11 cellular contexts compared by ENCODE assay signal in genomic region chr5:52811067-52811749, GRCh38. TPM values are rescaled to one million over a fixed set of nuclear protein-coding genes. Genes with fewer than 3 reads are reported as not detected.
A peak's percentile ranks its signal among the peaks of the same experiment; 100 is the strongest.
DNase-seq lines count a peak whose midpoint lies in the region; ATAC-seq and TF ChIP-seq lines count a peak whose summit lies in the region.
"Had no signal": no experiment of that assay in that cellular context is flagged by ENCODE, and none has a peak within 500 bp of the region (broad histone marks: within the 10 kb centered on the region; RNA-seq: fewer than 3 reads in every experiment).

No MANE protein-coding gene starts in this region.

- TF ChIP-seq POLR2A in gastroesophageal sphincter (IDR thresholded peaks at IDR 0.05) = no peak
- no peak for TF ChIP-seq POLR2A in uterus (IDR thresholded peaks at IDR 0.05)

- intact Hi-C loops in left cardiac atrium (cut with DNase I) = no loop called here
- intact Hi-C loops in Right ventricle myocardium superior (cut with DNase I) = no loop called here
- intact Hi-C loops in uterus (cut with DNase I; ENCODE audit: low total_unique reads) = no loop called here

- WGBS in gastroesophageal sphincter (ENCODE audit: low coverage in 1 of 2), 2 donors = 60 to 69% methylated on average over 3 of the region's 3 CpGs

- H3K27ac ChIP-seq in gastroesophageal sphincter (peak overlapping the region in 3 of 4 donors; percentile 36 to 96 (median 78)), uterus (peak overlapping the region; percentile 73 to 96)

- peaks cover 14 to 99% (median 41%) of the 10 kb centered on the region in 3 donors for H3K4me1 ChIP-seq in gastroesophageal sphincter
- H3K4me1 ChIP-seq in uterus = peaks cover 8 to 17% of the 10 kb centered on the region in 2 donors

- ATAC-seq in left cardiac atrium (peak in 1 of 2 donors; percentile 31), Right ventricle myocardium superior (ENCODE audit: poor library complexity) (no peak), gastroesophageal sphincter (no peak), HG03457 (IDR thresholded peaks at IDR 0.05; ENCODE audit: unreplicated experiment) (no peak)
- ATAC-seq: GM12878 had no signal

- no peak for TF ChIP-seq CTCF in gastroesophageal sphincter (IDR thresholded peaks at IDR 0.05)
- no peak for TF ChIP-seq CTCF in uterus (IDR thresholded peaks at IDR 0.05)

- H3K9me3 ChIP-seq in gastroesophageal sphincter (no peaks in the 10 kb centered on the region), uterus (no peaks in the 10 kb centered on the region)

- no peak overlapping the region for H3K4me3 ChIP-seq in gastroesophageal sphincter
- no peak overlapping the region for H3K4me3 ChIP-seq in uterus
- H3K4me3 ChIP-seq: GM12878 had no signal

- H3K27me3 ChIP-seq in gastroesophageal sphincter (no peaks in the 10 kb centered on the region), uterus (no peaks in the 10 kb centered on the region)

- peak; percentile 27 for DNase-seq in left cardiac atrium
- DNase-seq in Right ventricle myocardium superior = no peak
- peak; percentile 69 for DNase-seq in SKM-1 (lab: John Stamatoyannopoulos, UW; ENCODE audit: unreplicated experiment)
- no peak for DNase-seq in uterus
- no peak for DNase-seq in stimulated activated naive CD4-positive, alpha-beta T cell treated with Interleukin-2 at 50 U/mL for 16 hours (lab: John Stamatoyannopoulos, UW)
- no peak for DNase-seq in SHP77 (lab: John Stamatoyannopoulos, UW)
- DNase-seq: activated B cell treated with CpG ODN at 0.5 μM for 24 hours, NCI-H524 had no signal

- no peak for TF ChIP-seq EP300 in gastroesophageal sphincter (IDR thresholded peaks at IDR 0.05)

- peaks cover 0 to 4% of the 10 kb centered on the region in 2 donors for H3K36me3 ChIP-seq in gastroesophageal sphincter
- H3K36me3 ChIP-seq in uterus = no peaks in the 10 kb centered on the region

RNA-seq across cellular contexts. Expression of gene ITGA1, which starts 23.5 kb away (rescaled TPM):
- total RNA-seq in left cardiac atrium (10 to 100 TPM; 29.3 to 34.9 TPM), Right ventricle myocardium superior (23.6 TPM), gastroesophageal sphincter (100 to 1,000 TPM; 219 to 326 (median 240) TPM), uterus (10 to 100 TPM; 41.8 to 94.0 (median 69.6) TPM)

RNA-seq across cellular contexts. Expression of gene PELO, which starts 23.5 kb away (rescaled TPM):
- total RNA-seq in left cardiac atrium (10 to 100 TPM; 16.1 to 23.6 TPM), Right ventricle myocardium superior (16.9 TPM), gastroesophageal sphincter (10 to 100 TPM; 49.4 to 78.0 (median 59.0) TPM), uterus (10 to 100 TPM; 16.5 to 35.8 (median 24.6) TPM)

Comparison
In these comparisons a context has a peak if more than half of its experiments do, and no peak if none do; other contexts are left out.
1. DNase-seq: peak in left cardiac atrium (single experiment) and SKM-1 (single experiment); none in Right ventricle myocardium superior (single experiment), uterus (0 of 2), stimulated activated naive CD4-positive, alpha-beta T cell treated with Interleukin-2 at 50 U/mL for 16 hours (single experiment) and SHP77 (0 of 2).